In genomic region chr2:223465793-223466192, GRCh38 we compare ENCODE assay signal across 9 cellular contexts.
DNase-seq lines count a peak whose midpoint lies in the region; ATAC-seq and TF ChIP-seq lines count a peak whose summit lies in the region.
"Had no signal": no experiment of that assay in that cellular context is flagged by ENCODE, and none has a peak within 500 bp of the region (broad histone marks: within the 10 kb centered on the region; RNA-seq: fewer than 3 reads in every experiment).

No MANE protein-coding gene starts in this region.

- no peak for TF ChIP-seq CTCF in CD14-positive monocyte (IDR thresholded peaks at IDR 0.05)
- TF ChIP-seq CTCF in PC-9 (conservative IDR thresholded peaks at IDR 0.05) = no peak
- no peak for TF ChIP-seq CTCF in osteocyte (IDR thresholded peaks at IDR 0.05)

- peaks cover 0 to 3% (median 3%) of the 10 kb centered on the region in 3 donors for H3K27me3 Mint-ChIP-seq in CD14-positive monocyte (ENCODE audit: low read depth in 3 of 3)
- no peaks in the 10 kb centered on the region for H3K27me3 Mint-ChIP-seq in osteocyte (ENCODE audit: unreplicated experiment)

- H3K4me1 ChIP-seq in PC-9 (replicated peaks; ENCODE audit: insufficient read depth) = peaks cover 24% of the 10 kb centered on the region

- no peaks in the 10 kb centered on the region for H3K79me2 ChIP-seq in PC-9 (ENCODE audit: low read depth)

- H3K27me3 ChIP-seq in PC-9 (ENCODE audit: insufficient read depth, low read depth) = no peaks in the 10 kb centered on the region

- no peak overlapping the region for H2AFZ ChIP-seq in PC-9

- no peaks in the 10 kb centered on the region for H3K36me3 ChIP-seq in PC-9 (ENCODE audit: low read depth)

- no peaks in the 10 kb centered on the region for H3K9me2 ChIP-seq in PC-9 (ENCODE audit: insufficient read depth)

- no peak overlapping the region for H3K4me3 ChIP-seq in PC-9
- H3K4me3 ChIP-seq: smooth muscle cell had no signal

- H3K36me3 Mint-ChIP-seq in CD14-positive monocyte (peaks cover 22 to 29% of the 10 kb centered on the region in 2 donors), osteocyte (ENCODE audit: unreplicated experiment) (no peaks in the 10 kb centered on the region)

- peaks cover 22% of the 10 kb centered on the region for H3K9me3 ChIP-seq in PC-9 (ENCODE audit: insufficient read depth, low read depth)

- H3K4me2 ChIP-seq in PC-9 = peak overlapping the region; percentile 25; the same call in 1 of the 2 replicates
- H3K4me2 ChIP-seq: smooth muscle cell had no signal

- CTCF ChIA-PET in PC-9 (lab: Charles Lee) = interaction anchor here (0.6 kb wide), 1 partner anchor 215 kb away, joined by 4 read pairs; no protein-coding TSS in a partner anchor

- H3K27ac ChIP-seq in PC-9 = peak overlapping the region; percentile 23

- BruUV-seq in PC-9 (replicated peaks; lab: Mats Ljungman, UMichigan) = no TSS peak

- H3K27ac Mint-ChIP-seq in CD14-positive monocyte (peak overlapping the region; percentile 92 to 99 (median 96)), osteocyte (ENCODE audit: unreplicated experiment) (peak overlapping the region; percentile 70)

- H3K4me1 Mint-ChIP-seq in CD14-positive monocyte (peaks cover 68% of the 10 kb centered on the region), osteocyte (ENCODE audit: unreplicated experiment) (peaks cover 39% of the 10 kb centered on the region)

- intact Hi-C loops in CD14-positive monocyte (cut with micrococcal nuclease) (loop anchor here (10.0 kb wide), 2 partner anchors 489 to 491 kb away; partner anchors contain the start of gene MRPL44 (in 1 of the 2)), PC-9 (cut with micrococcal nuclease; ENCODE audit: unreplicated experiment) (loop anchor here (2.0 to 10.0 kb wide), 2 partner anchors 83 to 489 kb away; partner anchors contain the start of gene MRPL44)

- DNase-seq in CD14-positive monocyte (ENCODE audit: low spot score) (peak; percentile 95), PC-9 (peak; percentile 80 to 93), fibroblast of gingiva (ENCODE audit: low read depth) (peak; percentile 99), osteocyte (ENCODE audit: extremely low spot score, unreplicated experiment) (no peak), cerebellar nuclear complex (lab: John Stamatoyannopoulos, UW) (no peak)
- DNase-seq in stimulated activated CD4-positive, alpha-beta T cell treated with anti-CD3 and anti-CD28 coated beads, Interleukin-4, amount 100 ng/mL, for 1 hour = no peak
- DNase-seq in activated CD4-positive, CD25-positive, alpha-beta regulatory T cell treated with anti-CD3 and anti-CD28 coated beads, Interleukin-2, amount 50 U/mL, for 72 hours = no peak

- POLR2A ChIA-PET in PC-9 (lab: Charles Lee; ENCODE audit: unreplicated experiment) = interaction anchor here (0.6 kb wide), 2 partner anchors 403 to 1765 kb away, joined by 3 to 4 read pairs; no protein-coding TSS in a partner anchor

- H4K20me1 ChIP-seq in PC-9 (ENCODE audit: insufficient read depth) = no peaks in the 10 kb centered on the region

- H3K4me3 Mint-ChIP-seq in CD14-positive monocyte (peak overlapping the region in 1 of 2 donors; percentile 69), osteocyte (ENCODE audit: unreplicated experiment) (no peak overlapping the region)

- peaks cover 18% of the 10 kb centered on the region for H3F3A ChIP-seq in PC-9 (ENCODE audit: insufficient read depth, low read depth)

- peaks cover 13 to 32% (median 16%) of the 10 kb centered on the region in 7 donors for H3K9me3 Mint-ChIP-seq in CD14-positive monocyte
- peaks cover 18% of the 10 kb centered on the region for H3K9me3 Mint-ChIP-seq in osteocyte (ENCODE audit: unreplicated experiment)

- ATAC-seq in GM18858 (IDR thresholded peaks at IDR 0.05; ENCODE audit: unreplicated experiment) = no peak

Comparison
In these comparisons a context has a peak if more than half of its experiments do, and no peak if none do; other contexts are left out.
1. DNase-seq: peak in CD14-positive monocyte (single experiment), PC-9 (2 of 2) and fibroblast of gingiva (single experiment); none in osteocyte (single experiment), cerebellar nuclear complex (0 of 2), stimulated activated CD4-positive, alpha-beta T cell treated with anti-CD3 and anti-CD28 coated beads, Interleukin-4, amount 100 ng/mL, for 1 hour (single experiment) and activated CD4-positive, CD25-positive, alpha-beta regulatory T cell treated with anti-CD3 and anti-CD28 coated beads, Interleukin-2, amount 50 U/mL, for 72 hours (single experiment).